Comparison of ENCODE assay signal across 8 cellular contexts in genomic region chr7:105677395-105677701, GRCh38.
DNase-seq lines count a peak whose midpoint lies in the region; ATAC-seq and TF ChIP-seq lines count a peak whose summit lies in the region.

No MANE protein-coding gene starts in this region.

- H3K9me3 Mint-ChIP-seq in CD14-positive monocyte = no peaks in the 10 kb centered on the region
- H3K9me3 Mint-ChIP-seq in activated naive CD4-positive, alpha-beta T cell treated with anti-CD3 and anti-CD28 coated beads, Interleukin-2, amount 50 U/mL, for 72 hours = no peaks in the 10 kb centered on the region
- no peaks in the 10 kb centered on the region for H3K9me3 Mint-ChIP-seq in natural killer cell

- ATAC-seq in activated naive CD4-positive, alpha-beta T cell treated with anti-CD3 and anti-CD28 coated beads, Interleukin-2, amount 50 U/mL, for 72 hours = no peak
- ATAC-seq in natural killer cell = no peak
- ATAC-seq in HG03045 (IDR thresholded peaks at IDR 0.05; ENCODE audit: unreplicated experiment) = no peak
- no peak for ATAC-seq in GM18873 (IDR thresholded peaks at IDR 0.05; ENCODE audit: low FRiP score, unreplicated experiment)

- H3K27ac Mint-ChIP-seq in CD14-positive monocyte = peak overlapping the region; percentile 94 to 98 (median 95)
- peak overlapping the region; percentile 81 to 93 for H3K27ac Mint-ChIP-seq in activated naive CD4-positive, alpha-beta T cell treated with anti-CD3 and anti-CD28 coated beads, Interleukin-2, amount 50 U/mL, for 72 hours
- H3K27ac Mint-ChIP-seq in natural killer cell = peak overlapping the region; percentile 84 to 88

- H3K4me3 ChIP-seq in GM12865 (ENCODE audit: low read depth, low read length) = peak overlapping the region; percentile 56

- H3K4me3 Mint-ChIP-seq in CD14-positive monocyte (peak overlapping the region; percentile 95 to 98), natural killer cell (peak overlapping the region; percentile 72)

- H3K36me3 Mint-ChIP-seq in CD14-positive monocyte (peaks cover 12 to 15% of the 10 kb centered on the region in 2 donors), natural killer cell (no peaks in the 10 kb centered on the region)
- H3K36me3 Mint-ChIP-seq in activated naive CD4-positive, alpha-beta T cell treated with anti-CD3 and anti-CD28 coated beads, Interleukin-2, amount 50 U/mL, for 72 hours = peaks cover 9 to 18% of the 10 kb centered on the region in 2 donors

- intact Hi-C loops in CD14-positive monocyte (cut with micrococcal nuclease) (loop anchor here in 1 of 2 donors (10.0 kb wide), 1 partner anchor 127 kb away; no protein-coding TSS in a partner anchor), natural killer cell (cut with micrococcal nuclease) (loop anchor here (2.0 to 10.0 kb wide), 2 partner anchors 13 to 127 kb away; no protein-coding TSS in a partner anchor)

- TF ChIP-seq CTCF in CD14-positive monocyte (IDR thresholded peaks at IDR 0.05) (no peak), GM12865 (IDR thresholded peaks at IDR 0.05; ENCODE audit: insufficient read depth, low read depth, low read length, missing control alignments) (no peak), natural killer cell (IDR thresholded peaks at IDR 0.05) (no peak)

- H3K27me3 Mint-ChIP-seq in CD14-positive monocyte (ENCODE audit: low read depth in 3 of 3) (no peaks in the 10 kb centered on the region), natural killer cell (ENCODE audit: low read depth in 2 of 2) (no peaks in the 10 kb centered on the region)

- H3K4me1 Mint-ChIP-seq in CD14-positive monocyte (peaks cover 74% of the 10 kb centered on the region), natural killer cell (peaks cover 45 to 51% of the 10 kb centered on the region in 2 donors)

- no peak for DNase-seq in CD14-positive monocyte (ENCODE audit: low spot score)
- no peak for DNase-seq in GM12865 (ENCODE audit: low read depth)
- DNase-seq in activated naive CD4-positive, alpha-beta T cell treated with anti-CD3 and anti-CD28 coated beads, Interleukin-2, amount 50 U/mL, for 72 hours (ENCODE audit: low spot score in 2 of 2) = no peak
- DNase-seq in natural killer cell = no peak
- no peak for DNase-seq in SW 1271 (lab: John Stamatoyannopoulos, UW)
- DNase-seq in globus pallidus (ENCODE audit: low spot score) = no peak
